2 cellular contexts compared by ENCODE assay signal in genomic region chr13:95656386-95657015, GRCh38.
TF ChIP-seq lines count a peak whose summit lies in the region.

No MANE protein-coding gene starts in this region.

TF ChIP-seq in GM23338, 12 proteins besides CTCF, POLR2A, EP300 and RAD21 (continued from another document):
- TF ChIP-seq ZNF462 (CRISPR knock-in tag; IDR thresholded peaks at IDR 0.05) (no peak), JUNB (IDR thresholded peaks at IDR 0.05; ENCODE audit: unreplicated experiment) (no peak), EZH2 (IDR thresholded peaks at IDR 0.05; ENCODE audit: low read depth, unreplicated experiment) (no peak), ZNF331 (CRISPR knock-in tag; IDR thresholded peaks at IDR 0.05; ENCODE audit: low read depth) (no peak), ZNF114 (CRISPR knock-in tag; IDR thresholded peaks at IDR 0.05) (no peak), EZH2phosphoT487 (IDR thresholded peaks at IDR 0.05; ENCODE audit: unreplicated experiment) (no peak), ETS1 (IDR thresholded peaks at IDR 0.05) (no peak)

TF ChIP-seq in K562, 482 proteins besides CTCF, POLR2A, EP300 and RAD21 (continued from another document):
- TF ChIP-seq CREB3 (tag; conservative IDR thresholded peaks at IDR 0.05; ENCODE audit: low read depth) = no peak
- no peak for TF ChIP-seq GMEB1 (CRISPR knock-in tag; IDR thresholded peaks at IDR 0.05)
- TF ChIP-seq ARID1B (IDR thresholded peaks at IDR 0.05) = peak; percentile 69
- TF ChIP-seq RBM22 (IDR thresholded peaks at IDR 0.05; ENCODE audit: low read depth, low read length, poor library complexity, severe bottlenecking) = no peak
- peak; percentile 19; the same call in 1 of the 2 replicates for TF ChIP-seq STAT5A (IDR thresholded peaks at IDR 0.05; ENCODE audit: borderline replicate concordance, low read length)
- TF ChIP-seq CBFA2T3 (IDR thresholded peaks at IDR 0.05) = peak; percentile 87
- no peak for TF ChIP-seq PBX2 (CRISPR knock-in tag; IDR thresholded peaks at IDR 0.05; ENCODE audit: low read depth)
- TF ChIP-seq PBX2 (tag; conservative IDR thresholded peaks at IDR 0.05; ENCODE audit: low read depth) = peak; percentile 81
- TF ChIP-seq NEUROD1 (IDR thresholded peaks at IDR 0.05; ENCODE audit: borderline replicate concordance, low read depth, low read length, partially characterized antibody) = no peak
- peak; percentile 90 for TF ChIP-seq MEIS2 (IDR thresholded peaks at IDR 0.05; ENCODE audit: partially characterized antibody)
- 0 out of 4 replicates have a peak, but pooled peaks of 1 of the 2 experiments have one; percentile 21 for TF ChIP-seq KDM1A (IDR thresholded peaks at IDR 0.05)
- TF ChIP-seq ZNF79 (CRISPR knock-in tag; IDR thresholded peaks at IDR 0.05; ENCODE audit: low read depth) = no peak
- TF ChIP-seq MTA2 (IDR thresholded peaks at IDR 0.05; ENCODE audit: low read depth) = peak; percentile 46; the same call in 1 of the 2 replicates
- 0 out of 2 replicates have a peak, but pooled peaks have one; percentile 29 for TF ChIP-seq PML (IDR thresholded peaks at IDR 0.05; ENCODE audit: low read length)
- no peak for TF ChIP-seq RFX1 (IDR thresholded peaks at IDR 0.05)
- no peak for TF ChIP-seq ATF7 (IDR thresholded peaks at IDR 0.05)
- no peak for TF ChIP-seq JUN (IDR thresholded peaks at IDR 0.05; ENCODE audit: borderline replicate concordance, low read depth, low read length)
- TF ChIP-seq JUN (CRISPR knock-in tag; IDR thresholded peaks at IDR 0.05; ENCODE audit: borderline replicate concordance) = no peak
- no peak for TF ChIP-seq ZNF184 (CRISPR knock-in tag; IDR thresholded peaks at IDR 0.05)
- peak; percentile 47; the same call in 1 of the 2 replicates for TF ChIP-seq TCF3 (CRISPR knock-in tag; IDR thresholded peaks at IDR 0.05)
- peak; percentile 72 for TF ChIP-seq CBFA2T2 (conservative IDR thresholded peaks at IDR 0.05)
- TF ChIP-seq AFF4 (CRISPR knock-in tag; IDR thresholded peaks at IDR 0.05) = no peak
- TF ChIP-seq SMARCA4 (IDR thresholded peaks at IDR 0.05) = peak; percentile 25; the same call in 1 of the 2 replicates
- TF ChIP-seq TAL1 (IDR thresholded peaks at IDR 0.05) = peak; percentile 72
- TF ChIP-seq NCOR1 (IDR thresholded peaks at IDR 0.05) = peak; percentile 52
- TF ChIP-seq TRIM24 (IDR thresholded peaks at IDR 0.05) = peak in 1 of 2 experiments; percentile 44; a peak in 1 of 4 replicates
